Comparison of ENCODE assay signal across 11 cellular contexts in the genomic region with DNA sequence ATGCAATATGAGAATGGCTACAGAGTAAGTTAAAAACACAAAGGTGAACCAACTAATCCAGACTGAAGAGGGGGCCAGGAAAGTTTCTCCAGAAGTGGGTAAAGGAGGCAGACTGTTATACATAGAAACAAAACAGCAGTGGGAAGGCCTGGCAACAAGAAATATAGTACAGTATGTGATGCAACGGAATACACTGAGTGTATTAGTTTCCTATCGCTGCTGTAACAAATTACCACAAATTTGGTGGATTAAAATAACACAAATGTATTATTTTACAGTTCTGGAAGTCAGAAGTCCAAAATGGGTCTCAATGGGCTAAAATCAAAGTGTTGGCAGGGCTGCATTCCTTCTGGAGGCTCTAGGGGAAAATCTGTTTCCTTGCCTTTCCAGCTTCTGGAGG.
"Had no signal": no experiment of that assay in that cellular context is flagged by ENCODE, and none has a peak within 500 bp of the region (broad histone marks: within the 10 kb centered on the region; RNA-seq: fewer than 3 reads in every experiment).

No MANE protein-coding gene starts in this region.

- H3K9me3 ChIP-seq: HAP-1 had no signal

- H3K9ac ChIP-seq: GM23248 had no signal

- DNase-seq: GM23248, GOT3, H7, H9, HCEC 1CT, HFFc6 had no signal

- H3K4me1 ChIP-seq: HAP-1 had no signal

- H3K4me3 ChIP-seq: GM23248, GM23338, HAP-1 had no signal

- H3K27ac Mint-ChIP-seq: GM23338, H9, HFFc6 had no signal

- H3K4me2 ChIP-seq: GM23338 had no signal

- H3K4me3 Mint-ChIP-seq: GM23338, H9, HFFc6 had no signal

- FAIRE-seq: H1, H54 had no signal

- ATAC-seq: GM23338, HCT116 had no signal

- H3K27ac ChIP-seq: GM23248 had no signal

- H3K36me3 ChIP-seq: HAP-1 had no signal

- H2AFZ ChIP-seq: GM23248, GM23338 had no signal
